10 cellular contexts compared by ENCODE assay signal in genomic region chr11:128731041-128731663, GRCh38. TPM values are rescaled to one million over a fixed set of nuclear protein-coding genes. Genes with fewer than 3 reads are reported as not detected.
DNase-seq lines count a peak whose midpoint lies in the region; ATAC-seq and TF ChIP-seq lines count a peak whose summit lies in the region.
"Had no signal": no experiment of that assay in that cellular context is flagged by ENCODE, and none has a peak within 500 bp of the region (broad histone marks: within the 10 kb centered on the region; RNA-seq: fewer than 3 reads in every experiment).

No MANE protein-coding gene starts in this region.

- H3K9me3 Mint-ChIP-seq in IgD-negative memory B cell (no peaks in the 10 kb centered on the region), memory B cell (no peaks in the 10 kb centered on the region), osteocyte (ENCODE audit: unreplicated experiment) (no peaks in the 10 kb centered on the region)

- ATAC-seq in GM18861 (IDR thresholded peaks at IDR 0.05; ENCODE audit: unreplicated experiment) (peak; percentile 38), GM21529 (IDR thresholded peaks at IDR 0.05; ENCODE audit: unreplicated experiment) (peak; percentile 32), memory B cell (ENCODE audit: low read depth) (peak; percentile 30), left ventricle myocardium superior (no peak)

- H3K4me3 Mint-ChIP-seq in IgD-negative memory B cell (peak overlapping the region; percentile 64 to 95 (median 80)), memory B cell (peak overlapping the region; percentile 80), osteocyte (ENCODE audit: unreplicated experiment) (no peak overlapping the region)

- H3K36me3 Mint-ChIP-seq in IgD-negative memory B cell (peaks cover 6% of the 10 kb centered on the region), memory B cell (peaks cover 12% of the 10 kb centered on the region), osteocyte (ENCODE audit: unreplicated experiment) (peaks cover 10% of the 10 kb centered on the region)

- intact Hi-C loops in left ventricle myocardium superior (cut with micrococcal nuclease): no loop called here

- no peak for DNase-seq in memory B cell (ENCODE audit: low spot score in 2 of 2)
- no peak for DNase-seq in SW480 (ENCODE audit: low spot score)
- DNase-seq in osteocyte (ENCODE audit: extremely low spot score, unreplicated experiment): no peak
- DNase-seq in NCI-H524 treated with DMSO at 0.1 percent for 48 hours (lab: John Stamatoyannopoulos, UW): no peak
- no peak for DNase-seq in left ventricle myocardium superior
- DNase-seq: activated CD8-positive, alpha-beta memory T cell treated with anti-CD3 and anti-CD28 coated beads, Interleukin-2, amount 50 U/mL, for 4 hours; mammary epithelial cell had no signal

- H3K4me1 Mint-ChIP-seq in IgD-negative memory B cell (peaks cover 74 to 91% (median 84%) of the 10 kb centered on the region in 3 donors), memory B cell (peaks cover 78% of the 10 kb centered on the region), osteocyte (ENCODE audit: unreplicated experiment) (peaks cover 43% of the 10 kb centered on the region)

- TF ChIP-seq CTCF in osteocyte (IDR thresholded peaks at IDR 0.05): no peak

- H3K27ac Mint-ChIP-seq in IgD-negative memory B cell (peak overlapping the region; percentile 87 to 96 (median 94)), memory B cell (peak overlapping the region; percentile 90), osteocyte (ENCODE audit: unreplicated experiment) (no peak overlapping the region)

- H3K27me3 Mint-ChIP-seq in IgD-negative memory B cell (no peaks in the 10 kb centered on the region), memory B cell (no peaks in the 10 kb centered on the region), osteocyte (ENCODE audit: unreplicated experiment) (no peaks in the 10 kb centered on the region)

RNA-seq across cellular contexts. Expression of gene FLI1, which starts 37.3 kb away (rescaled TPM):
- 113 TPM for polyA plus RNA-seq in IgD-negative memory B cell
- total RNA-seq in osteocyte (20.9 and 22.1 TPM in 2 replicates), left ventricle myocardium superior (18.9 TPM)
